Comparison of ENCODE assay signal across 23 cellular contexts in the genomic region with DNA sequence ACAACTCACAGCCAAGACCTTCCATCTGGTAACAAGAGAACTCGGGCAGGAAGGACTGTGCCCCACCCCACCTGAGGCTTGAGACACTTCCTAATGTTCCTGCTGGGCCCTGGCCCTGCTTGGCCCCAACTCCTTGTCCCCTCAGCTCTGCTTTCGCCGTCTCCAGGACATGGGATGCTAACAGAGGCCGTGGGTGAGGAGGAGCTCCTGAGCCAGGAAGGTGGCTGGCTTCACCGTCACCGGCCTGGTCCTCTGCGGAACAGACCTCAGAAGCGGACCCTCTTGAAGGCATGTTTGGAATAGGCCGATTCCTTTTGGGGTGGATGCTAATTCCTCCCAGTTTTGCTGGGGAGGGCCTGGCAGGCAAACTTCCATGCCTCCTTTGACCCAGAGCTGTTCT.
"Had no signal": no experiment of that assay in that cellular context is flagged by ENCODE, and none has a peak within 500 bp of the region (broad histone marks: within the 10 kb centered on the region; RNA-seq: fewer than 3 reads in every experiment).

No MANE protein-coding gene starts in this region.

- ATAC-seq: left lobe of liver; naive thymus-derived CD4-positive, alpha-beta T cell had no signal

- H3K27ac ChIP-seq: heart right ventricle, ovary, right atrium auricular region, sigmoid colon, stomach, thoracic aorta had no signal

- FAIRE-seq: colon, endothelial cell of umbilical vein, frontal cortex, islet of Langerhans, urothelium cell line had no signal

- H3K36me3 Mint-ChIP-seq: naive thymus-derived CD4-positive, alpha-beta T cell had no signal

- H3K4me1 ChIP-seq: right atrium auricular region, sigmoid colon, stomach had no signal

- H3K4me3 Mint-ChIP-seq: endodermal cell; naive thymus-derived CD4-positive, alpha-beta T cell; neural crest cell had no signal

- H3K36me3 ChIP-seq: heart right ventricle, ovary, right atrium auricular region, sigmoid colon, stomach, thoracic aorta had no signal

- H3K9me3 ChIP-seq: heart right ventricle, ovary, right atrium auricular region, sigmoid colon, stomach, thoracic aorta had no signal

- H3K27me3 ChIP-seq: ovary had no signal

- H3K9me3 Mint-ChIP-seq: endodermal cell, neural crest cell had no signal

- H3K27ac Mint-ChIP-seq: endodermal cell; naive thymus-derived CD4-positive, alpha-beta T cell had no signal

- H3K4me3 ChIP-seq: heart right ventricle, ovary, right atrium auricular region, sigmoid colon, skin epidermis, stomach, thoracic aorta had no signal

- DNase-seq: effector CD4-positive, alpha-beta T cell; heart right ventricle; hypothalamus; mammary epithelial cell; naive thymus-derived CD4-positive, alpha-beta T cell; ovary; sigmoid colon; stimulated activated CD4-positive, alpha-beta T cell treated with anti-CD3 and anti-CD28 coated beads, Interleukin-12 subunit alpha, Interleukin-12 subunit beta, amount 100 ng/mL, for 4 hours; stimulated activated naive CD4-positive, alpha-beta T cell; stomach; substantia nigra; trophoblast cell had no signal
